ENCODE assay signal across 7 cellular contexts in the genomic region with DNA sequence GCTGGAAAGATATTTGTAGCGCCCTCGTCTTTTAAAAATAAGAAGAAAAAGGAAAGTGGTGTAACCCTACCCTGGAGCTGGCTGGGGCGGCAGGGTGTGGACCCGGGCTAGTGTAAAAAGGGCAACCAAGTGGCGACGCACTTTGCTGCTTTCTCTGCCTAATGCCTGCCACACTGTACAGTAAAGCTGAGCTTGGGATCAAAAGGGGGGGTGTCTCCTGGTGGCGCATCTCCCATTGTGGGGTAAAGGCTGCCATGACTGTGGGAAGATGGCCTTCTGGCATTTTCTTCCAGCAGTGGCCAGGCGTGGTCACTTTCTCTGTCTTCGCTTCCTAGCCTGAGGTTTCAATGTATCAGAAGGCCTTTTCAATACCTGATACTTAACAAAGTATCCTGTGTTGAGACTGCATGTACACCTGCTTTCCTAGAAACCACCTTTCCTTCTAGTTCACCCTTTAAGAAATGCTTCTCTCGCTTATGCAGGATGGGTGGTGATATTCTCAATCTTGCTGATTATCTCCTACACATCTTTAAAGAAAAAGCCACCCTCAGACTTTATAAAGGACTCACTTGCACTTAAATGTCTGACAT. TPM values are rescaled to one million over a fixed set of nuclear protein-coding genes. Genes with fewer than 3 reads are reported as not detected.
DNase-seq lines count a peak whose midpoint lies in the region; ATAC-seq and TF ChIP-seq lines count a peak whose summit lies in the region.

No MANE protein-coding gene starts in this region.

- H3K9ac ChIP-seq in OCI-LY3 (ENCODE audit: low read length), result peak overlapping the region; percentile 91
- H3K9ac ChIP-seq in stomach smooth muscle (ENCODE audit: low read length in 2 of 2), result peak overlapping the region; percentile 87 to 92

- peaks cover under 1% of the 10 kb centered on the region for H3K36me3 Mint-ChIP-seq in chondrocyte (ENCODE audit: low read depth)

- no peak for DNase-seq in GM06990 (ENCODE audit: extremely low read depth, insufficient read length)
- DNase-seq in chondrocyte (ENCODE audit: low spot score), result no peak
- peak in 1 of 2 donors; percentile 76 for DNase-seq in left lung
- DNase-seq in COR-L47 (lab: John Stamatoyannopoulos, UW), result no peak

- H3K4me1 ChIP-seq in OCI-LY3 (ENCODE audit: low read length), result peaks cover 79% of the 10 kb centered on the region
- H3K4me1 ChIP-seq in left lung, result peaks cover 51 to 84% of the 10 kb centered on the region in 2 donors
- peaks cover 57% of the 10 kb centered on the region for H3K4me1 ChIP-seq in stomach smooth muscle (ENCODE audit: control insufficient read depth, insufficient read depth, low read length)

- H3K27me3 Mint-ChIP-seq in chondrocyte (ENCODE audit: low read depth), result no peaks in the 10 kb centered on the region

- peak overlapping the region; percentile 89 for H3K27ac ChIP-seq in OCI-LY3 (ENCODE audit: low read length)
- H3K27ac ChIP-seq in left lung, result peak overlapping the region; percentile 96 to 98
- peak overlapping the region; percentile 88 for H3K27ac ChIP-seq in stomach smooth muscle (ENCODE audit: low read length)

- intact Hi-C loops in left lung (cut with DNase I), result no loop called here

- H3K36me3 ChIP-seq in GM06990 (ENCODE audit: control insufficient read depth, insufficient read depth, low read length) (no peaks in the 10 kb centered on the region), OCI-LY3 (replicated peaks; ENCODE audit: low read depth, low read length) (peaks cover 5% of the 10 kb centered on the region), left lung (peaks cover 2 to 4% of the 10 kb centered on the region in 2 donors), stomach smooth muscle (ENCODE audit: control insufficient read depth in 2 of 2, insufficient read depth in 2 of 2, low read length in 2 of 2) (peaks cover 0 to 4% of the 10 kb centered on the region in 2 donors)

- H4K20me1 ChIP-seq in OCI-LY3 (ENCODE audit: insufficient read depth, low read length), result no peaks in the 10 kb centered on the region; the same call in 1 of the 2 replicates

- peak overlapping the region; percentile 92 for H3K4me3 Mint-ChIP-seq in chondrocyte (ENCODE audit: unreplicated experiment)

- no peaks in the 10 kb centered on the region for H3K27me3 ChIP-seq in GM06990 (replicated peaks; ENCODE audit: control insufficient read depth, insufficient read depth, low read length)
- no peaks in the 10 kb centered on the region for H3K27me3 ChIP-seq in OCI-LY3 (ENCODE audit: low read depth, low read length)
- H3K27me3 ChIP-seq in left lung, result no peaks in the 10 kb centered on the region
- no peaks in the 10 kb centered on the region for H3K27me3 ChIP-seq in stomach smooth muscle (ENCODE audit: control insufficient read depth in 1 of 2, insufficient read depth in 2 of 2, low read length in 2 of 2)

- H2AFZ ChIP-seq in OCI-LY3 (ENCODE audit: low read depth, low read length), result no peak overlapping the region

- H3K4me1 Mint-ChIP-seq in chondrocyte (ENCODE audit: low read depth), result peaks cover 86% of the 10 kb centered on the region

- no peak for TF ChIP-seq CTCF in GM06990 (IDR thresholded peaks at IDR 0.05; ENCODE audit: insufficient read depth, low read length, poor library complexity, severe bottlenecking)
- no peak for TF ChIP-seq CTCF in OCI-LY3 (IDR thresholded peaks at IDR 0.05; ENCODE audit: low read depth, low read length)
- TF ChIP-seq CTCF in chondrocyte (IDR thresholded peaks at IDR 0.05), result peak; percentile 42
- no peak for TF ChIP-seq CTCF in left lung (IDR thresholded peaks at IDR 0.05)

- H3K9me3 Mint-ChIP-seq in chondrocyte (ENCODE audit: low read depth), result no peaks in the 10 kb centered on the region

- H3K4me3 ChIP-seq in GM06990 (replicated peaks; ENCODE audit: low read depth, low read length) (peak overlapping the region; percentile 64), OCI-LY3 (ENCODE audit: low read length) (peak overlapping the region; percentile 87), left lung (peak overlapping the region; percentile 71 to 91), stomach smooth muscle (ENCODE audit: low read length in 2 of 2) (peak overlapping the region; percentile 96 to 99)

- H3K9me3 ChIP-seq in OCI-LY3 (ENCODE audit: insufficient read depth, low read length), result no peaks in the 10 kb centered on the region
- no peaks in the 10 kb centered on the region for H3K9me3 ChIP-seq in left lung
- no peaks in the 10 kb centered on the region for H3K9me3 ChIP-seq in stomach smooth muscle (ENCODE audit: control insufficient read depth in 2 of 2, low read length in 2 of 2)

- peaks cover 55% of the 10 kb centered on the region for H3K79me2 ChIP-seq in OCI-LY3 (ENCODE audit: low read length)

- H3K27ac Mint-ChIP-seq in chondrocyte (ENCODE audit: unreplicated experiment), result peak overlapping the region; percentile 95

- ATAC-seq in left lung (peak; percentile 28), GM21381 (IDR thresholded peaks at IDR 0.05; ENCODE audit: unreplicated experiment) (no peak)

- peak overlapping the region; percentile 91 for H3K4me2 ChIP-seq in OCI-LY3 (ENCODE audit: low read length)

RNA-seq across cellular contexts. Expression of gene ARL6IP5, which starts 0.9 kb away (rescaled TPM):
- total RNA-seq in chondrocyte (118 to 121 TPM (median 120 TPM) in 3 replicates), left lung (100 to 1,000 TPM; 179 to 184 TPM)

RNA-seq across cellular contexts. Expression of gene UBA3, which starts 5.5 kb away (rescaled TPM):
- 58.3 to 70.7 TPM (median 63.1 TPM) in 3 replicates for total RNA-seq in chondrocyte
- 10 to 100 TPM; 61.3 to 62.2 TPM for total RNA-seq in left lung

RNA-seq across cellular contexts. Expression of gene TMF1, which starts 33.5 kb away (rescaled TPM):
- total RNA-seq in chondrocyte (37.7 to 53.3 TPM (median 40.4 TPM) in 3 replicates), left lung (10 to 100 TPM; 38.4 to 40.8 TPM)

RNA-seq across cellular contexts. Expression of gene LMOD3, which starts 36.8 kb away (rescaled TPM):
- total RNA-seq in chondrocyte (not detected in 3 replicates), left lung (under 1 TPM; 0.18 to 0.26 TPM)
